In the genomic region with DNA sequence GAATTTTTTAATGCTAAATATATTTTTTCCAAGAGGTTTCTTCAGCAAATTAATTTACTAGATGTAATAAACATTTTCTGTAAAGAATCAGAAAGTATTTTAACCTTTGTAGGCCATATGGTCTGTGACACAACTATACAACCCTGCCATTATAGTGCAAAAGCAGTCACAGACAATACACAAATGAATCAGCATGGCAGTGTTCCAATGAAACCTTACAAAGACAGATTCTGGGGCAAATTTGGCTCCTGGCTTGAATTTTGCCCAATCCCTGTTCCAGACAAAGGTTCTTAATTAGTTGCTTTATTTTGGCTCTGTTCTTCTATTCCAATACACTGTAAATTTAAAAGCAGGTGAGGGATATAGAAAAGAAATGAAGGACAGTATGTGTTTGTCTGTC, we compare ENCODE assay signal across 28 cellular contexts.
"Had no signal": no experiment of that assay in that cellular context is flagged by ENCODE, and none has a peak within 500 bp of the region (broad histone marks: within the 10 kb centered on the region; RNA-seq: fewer than 3 reads in every experiment).

No MANE protein-coding gene starts in this region.

- H3K4me3 ChIP-seq: adrenal gland, esophagus squamous epithelium, gastrocnemius medialis, pancreas, prostate gland, right atrium auricular region, smooth muscle cell, stomach, thyroid gland had no signal

- ATAC-seq: gastrocnemius medialis; left ventricle myocardium superior; pancreas; stimulated activated naive B cell treated with anti-CD40 and anti-IgM and Interleukin-4, amounts not matched to agents 10 μg/mL and 1 μg/mL and 100 μg/mL, for 72 hours had no signal

- DNase-seq: activated CD4-positive, alpha-beta T cell treated with anti-CD3 and anti-CD28 coated beads for 4 hours; activated CD4-positive, alpha-beta T cell treated with anti-CD3 and anti-CD28 coated beads, Interleukin-2, amount 50 U/mL, for 48 hours; activated CD8-positive, alpha-beta memory T cell treated with anti-CD3 and anti-CD28 coated beads for 24 hours; activated effector memory CD4-positive, alpha-beta T cell treated with anti-CD3 and anti-CD28 coated beads, Interleukin-2, amount 50 U/mL, for 16 hours; activated naive CD4-positive, alpha-beta T cell treated with anti-CD3 and anti-CD28 coated beads for 36 hours; activated naive CD8-positive, alpha-beta T cell treated with anti-CD3 and anti-CD28 coated beads for 36 hours; adrenal gland; aorta; central memory CD4-positive, alpha-beta T cell; esophagus squamous epithelium; gastrocnemius medialis; glutamatergic neuron; islet precursor cell; left ventricle myocardium superior; naive B cell; nephron progenitor cell; nucleus accumbens; pancreas; stimulated activated CD4-positive, alpha-beta T cell treated with anti-CD3 and anti-CD28 coated beads, Interleukin-1b, Interleukin-23, amount 100 ng/mL, for 48 hours; stimulated activated CD4-positive, alpha-beta T cell treated with anti-CD3 and anti-CD28 coated beads, Interleukin-4, amount 100 ng/mL, for 4 hours; stimulated activated CD8-positive, alpha-beta memory T cell treated with anti-CD3 and anti-CD28 coated beads, Interleukin-4, amount 100 ng/mL, for 48 hours; stimulated activated naive B cell treated with anti-CD40 and anti-IgM and Interleukin-4, amounts not matched to agents 10 μg/mL and 1 μg/mL and 100 μg/mL, for 72 hours; stomach; T-helper 1 cell; thyroid gland had no signal
